1 cellular context compared by ENCODE assay signal in the genomic region with DNA sequence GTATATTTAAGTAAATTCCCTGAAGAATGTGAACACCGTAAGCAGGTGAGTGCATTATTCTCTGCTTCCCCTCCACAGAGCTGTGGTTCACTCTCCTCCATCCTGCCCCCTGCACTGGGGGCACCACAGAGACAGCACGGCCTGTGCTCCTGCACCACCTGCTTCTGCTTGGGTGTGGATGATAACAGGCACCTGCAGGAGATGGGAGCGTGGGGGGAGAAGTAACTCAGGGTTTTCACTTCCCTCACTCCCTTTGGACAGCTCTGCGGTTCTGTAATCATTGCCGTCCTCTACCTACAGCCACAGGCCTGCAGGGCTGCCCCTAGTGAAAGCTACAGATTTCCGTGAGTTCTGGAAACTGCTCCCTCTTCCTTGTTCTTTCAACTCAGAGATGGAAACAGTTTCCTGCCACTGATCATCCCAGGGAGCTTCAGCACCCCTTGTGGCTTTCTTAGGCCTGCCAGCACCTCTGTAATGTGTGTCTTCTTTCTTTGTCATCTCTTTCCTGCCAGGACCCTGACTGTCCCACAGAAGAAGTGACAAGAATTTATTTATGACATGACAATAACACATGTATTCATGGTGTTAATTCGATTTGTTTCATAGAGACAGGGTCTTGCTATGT.
TF ChIP-seq lines count a peak whose summit lies in the region.

No MANE protein-coding gene starts in this region.

TF ChIP-seq in WTC11, 78 proteins besides CTCF, POLR2A, EP300 and RAD21 (continued from another document):
- TF ChIP-seq, protein P1, sequence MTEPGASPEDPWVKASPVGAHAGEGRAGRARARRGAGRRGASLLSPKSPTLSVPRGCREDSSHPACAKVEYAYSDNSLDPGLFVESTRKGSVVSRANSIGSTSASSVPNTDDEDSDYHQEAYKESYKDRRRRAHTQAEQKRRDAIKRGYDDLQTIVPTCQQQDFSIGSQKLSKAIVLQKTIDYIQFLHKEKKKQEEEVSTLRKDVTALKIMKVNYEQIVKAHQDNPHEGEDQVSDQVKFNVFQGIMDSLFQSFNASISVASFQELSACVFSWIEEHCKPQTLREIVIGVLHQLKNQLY (CRISPR knock-in tag; IDR thresholded peaks at IDR 0.05): no peak
- TF ChIP-seq, protein P2, sequence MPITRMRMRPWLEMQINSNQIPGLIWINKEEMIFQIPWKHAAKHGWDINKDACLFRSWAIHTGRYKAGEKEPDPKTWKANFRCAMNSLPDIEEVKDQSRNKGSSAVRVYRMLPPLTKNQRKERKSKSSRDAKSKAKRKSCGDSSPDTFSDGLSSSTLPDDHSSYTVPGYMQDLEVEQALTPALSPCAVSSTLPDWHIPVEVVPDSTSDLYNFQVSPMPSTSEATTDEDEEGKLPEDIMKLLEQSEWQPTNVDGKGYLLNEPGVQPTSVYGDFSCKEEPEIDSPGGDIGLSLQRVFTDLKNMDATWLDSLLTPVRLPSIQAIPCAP (CRISPR knock-in tag; IDR thresholded peaks at IDR 0.05): no peak
- TF ChIP-seq, protein P3, sequence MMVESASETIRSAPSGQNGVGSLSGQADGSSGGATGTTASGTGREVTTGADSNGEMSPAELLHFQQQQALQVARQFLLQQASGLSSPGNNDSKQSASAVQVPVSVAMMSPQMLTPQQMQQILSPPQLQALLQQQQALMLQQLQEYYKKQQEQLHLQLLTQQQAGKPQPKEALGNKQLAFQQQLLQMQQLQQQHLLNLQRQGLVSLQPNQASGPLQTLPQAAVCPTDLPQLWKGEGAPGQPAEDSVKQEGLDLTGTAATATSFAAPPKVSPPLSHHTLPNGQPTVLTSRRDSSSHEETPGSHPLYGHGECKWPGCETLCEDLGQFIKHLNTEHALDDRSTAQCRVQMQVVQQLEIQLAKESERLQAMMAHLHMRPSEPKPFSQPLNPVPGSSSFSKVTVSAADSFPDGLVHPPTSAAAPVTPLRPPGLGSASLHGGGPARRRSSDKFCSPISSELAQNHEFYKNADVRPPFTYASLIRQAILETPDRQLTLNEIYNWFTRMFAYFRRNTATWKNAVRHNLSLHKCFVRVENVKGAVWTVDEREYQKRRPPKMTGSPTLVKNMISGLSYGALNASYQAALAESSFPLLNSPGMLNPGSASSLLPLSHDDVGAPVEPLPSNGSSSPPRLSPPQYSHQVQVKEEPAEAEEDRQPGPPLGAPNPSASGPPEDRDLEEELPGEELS (CRISPR knock-in tag; IDR thresholded peaks at IDR 0.05): no peak
- TF ChIP-seq, protein P4, sequence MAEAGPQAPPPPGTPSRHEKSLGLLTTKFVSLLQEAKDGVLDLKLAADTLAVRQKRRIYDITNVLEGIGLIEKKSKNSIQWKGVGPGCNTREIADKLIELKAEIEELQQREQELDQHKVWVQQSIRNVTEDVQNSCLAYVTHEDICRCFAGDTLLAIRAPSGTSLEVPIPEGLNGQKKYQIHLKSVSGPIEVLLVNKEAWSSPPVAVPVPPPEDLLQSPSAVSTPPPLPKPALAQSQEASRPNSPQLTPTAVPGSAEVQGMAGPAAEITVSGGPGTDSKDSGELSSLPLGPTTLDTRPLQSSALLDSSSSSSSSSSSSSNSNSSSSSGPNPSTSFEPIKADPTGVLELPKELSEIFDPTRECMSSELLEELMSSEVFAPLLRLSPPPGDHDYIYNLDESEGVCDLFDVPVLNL (CRISPR knock-in tag; IDR thresholded peaks at IDR 0.05; ENCODE audit: borderline replicate concordance, low read depth): no peak
- no peak for TF ChIP-seq SP1 (CRISPR knock-in tag; conservative IDR thresholded peaks at IDR 0.05)
- TF ChIP-seq, protein P5, sequence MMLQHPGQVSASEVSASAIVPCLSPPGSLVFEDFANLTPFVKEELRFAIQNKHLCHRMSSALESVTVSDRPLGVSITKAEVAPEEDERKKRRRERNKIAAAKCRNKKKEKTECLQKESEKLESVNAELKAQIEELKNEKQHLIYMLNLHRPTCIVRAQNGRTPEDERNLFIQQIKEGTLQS (CRISPR knock-in tag; conservative IDR thresholded peaks at IDR 0.05): no peak
- no peak for TF ChIP-seq ZNF121 (CRISPR knock-in tag; IDR thresholded peaks at IDR 0.05)
- no peak for TF ChIP-seq PRRX2 (CRISPR knock-in tag; IDR thresholded peaks at IDR 0.05)
